In genomic region chrX:79162076-79162475, GRCh38 we compare ENCODE assay signal across 14 cellular contexts. TPM values are rescaled to one million over a fixed set of nuclear protein-coding genes. Genes with fewer than 3 reads are reported as not detected.
DNase-seq lines count a peak whose midpoint lies in the region; ATAC-seq and TF ChIP-seq lines count a peak whose summit lies in the region.
"Had no signal": no experiment of that assay in that cellular context is flagged by ENCODE, and none has a peak within 500 bp of the region (broad histone marks: within the 10 kb centered on the region; RNA-seq: fewer than 3 reads in every experiment).

No MANE protein-coding gene starts in this region.

- ATAC-seq in heart left ventricle (peak in 1 of 4 donors; percentile 54), Right ventricle myocardium superior (ENCODE audit: poor library complexity) (no peak), HG03342 (IDR thresholded peaks at IDR 0.05; ENCODE audit: unreplicated experiment) (no peak)
- no peak for ATAC-seq in activated T-helper 17 cell treated with anti-CD3 and anti-CD28 coated beads, Interleukin-2, amount 50 U/mL, for 72 hours (replicated peaks)
- ATAC-seq in stimulated activated memory B cell treated with anti-CD40 and anti-IgM and Interleukin-4, amounts not matched to agents 10 μg/mL and 1 μg/mL and 100 μg/mL, for 72 hours, result no peak
- ATAC-seq: left lobe of liver had no signal

- peaks cover 0 to 16% (median 0%) of the 10 kb centered on the region in 12 donors for H3K4me1 ChIP-seq in heart left ventricle
- H3K4me1 ChIP-seq: BE2C had no signal

- no peaks in the 10 kb centered on the region for H3K27me3 Mint-ChIP-seq in activated T-helper 17 cell treated with anti-CD3 and anti-CD28 coated beads, Interleukin-2, amount 50 U/mL, for 72 hours
- no peaks in the 10 kb centered on the region for H3K27me3 Mint-ChIP-seq in stimulated activated memory B cell treated with anti-CD40 and anti-IgM and Interleukin-4, amounts not matched to agents 10 μg/mL and 1 μg/mL and 100 μg/mL, for 72 hours

- no peaks in the 10 kb centered on the region for H3K27me3 ChIP-seq in heart left ventricle
- H3K27me3 ChIP-seq: BE2C, hepatocyte had no signal

- peak overlapping the region; percentile 99 for H3K4me3 Mint-ChIP-seq in activated T-helper 17 cell treated with anti-CD3 and anti-CD28 coated beads, Interleukin-2, amount 50 U/mL, for 72 hours
- H3K4me3 Mint-ChIP-seq in stimulated activated memory B cell treated with anti-CD40 and anti-IgM and Interleukin-4, amounts not matched to agents 10 μg/mL and 1 μg/mL and 100 μg/mL, for 72 hours, result peak overlapping the region; percentile 79
- H3K4me3 Mint-ChIP-seq: nephron had no signal

- no peaks in the 10 kb centered on the region for H3K9me3 ChIP-seq in heart left ventricle
- H3K9me3 ChIP-seq: BE2C had no signal

- WGBS in heart left ventricle, 4 donors, result 11 to 28% (median 22%) methylated on average over 1 of the region's 1 CpG

- H3K4me1 Mint-ChIP-seq in activated T-helper 17 cell treated with anti-CD3 and anti-CD28 coated beads, Interleukin-2, amount 50 U/mL, for 72 hours, result peaks cover 22% of the 10 kb centered on the region
- H3K4me1 Mint-ChIP-seq in stimulated activated memory B cell treated with anti-CD40 and anti-IgM and Interleukin-4, amounts not matched to agents 10 μg/mL and 1 μg/mL and 100 μg/mL, for 72 hours, result peaks cover 33% of the 10 kb centered on the region
- H3K4me1 Mint-ChIP-seq: nephron had no signal

- TF ChIP-seq CTCF in heart left ventricle (IDR thresholded peaks at IDR 0.05), result no peak

- H3K36me3 Mint-ChIP-seq in activated T-helper 17 cell treated with anti-CD3 and anti-CD28 coated beads, Interleukin-2, amount 50 U/mL, for 72 hours (ENCODE audit: low read depth), result peaks cover 49% of the 10 kb centered on the region
- H3K36me3 Mint-ChIP-seq in stimulated activated memory B cell treated with anti-CD40 and anti-IgM and Interleukin-4, amounts not matched to agents 10 μg/mL and 1 μg/mL and 100 μg/mL, for 72 hours, result peaks cover 17% of the 10 kb centered on the region

- no peak for TF ChIP-seq POLR2A in heart left ventricle (IDR thresholded peaks at IDR 0.05)

- DNase-seq in heart left ventricle (peak in 1 of 5 donors; percentile 6), Right ventricle myocardium superior (no peak), NCI-H226 (no peak), DMS79 treated with DMSO at 0.1 percent for 48 hours (lab: John Stamatoyannopoulos, UW) (no peak)
- no peak for DNase-seq in Jurkat, Clone E6-1 (ENCODE audit: low read depth, low spot score)
- DNase-seq: amniotic stem cell, BE2C, NCI-H446 treated with DMSO at 0.1 percent for 48 hours had no signal

- H3K9me3 Mint-ChIP-seq in activated T-helper 17 cell treated with anti-CD3 and anti-CD28 coated beads, Interleukin-2, amount 50 U/mL, for 72 hours, result no peaks in the 10 kb centered on the region
- no peaks in the 10 kb centered on the region for H3K9me3 Mint-ChIP-seq in stimulated activated memory B cell treated with anti-CD40 and anti-IgM and Interleukin-4, amounts not matched to agents 10 μg/mL and 1 μg/mL and 100 μg/mL, for 72 hours
- H3K9me3 Mint-ChIP-seq: nephron had no signal

- H3K36me3 ChIP-seq in heart left ventricle, result no peaks in the 10 kb centered on the region
- H3K36me3 ChIP-seq: BE2C had no signal

- H3K4me3 ChIP-seq in heart left ventricle, result peak overlapping the region in 7 of 12 donors; percentile 14 to 41 (median 26)
- H3K4me3 ChIP-seq in Jurkat, Clone E6-1 (ENCODE audit: low read length), result peak overlapping the region; percentile 1; the same call in 1 of the 2 replicates
- H3K4me3 ChIP-seq: hepatocyte had no signal

- intact Hi-C loops in heart left ventricle (cut with DNase I), result loop anchor here in 1 of 10 donors (10.0 kb wide), 1 partner anchor 103 kb away; no protein-coding TSS in a partner anchor
- intact Hi-C loops in Right ventricle myocardium superior (cut with DNase I), result no loop called here

- peak overlapping the region; percentile 98 for H3K27ac Mint-ChIP-seq in activated T-helper 17 cell treated with anti-CD3 and anti-CD28 coated beads, Interleukin-2, amount 50 U/mL, for 72 hours
- H3K27ac Mint-ChIP-seq in stimulated activated memory B cell treated with anti-CD40 and anti-IgM and Interleukin-4, amounts not matched to agents 10 μg/mL and 1 μg/mL and 100 μg/mL, for 72 hours, result peak overlapping the region; percentile 92
- H3K27ac Mint-ChIP-seq: nephron had no signal

- peak overlapping the region in 6 of 12 donors; percentile 19 to 62 (median 36) for H3K27ac ChIP-seq in heart left ventricle
- H3K27ac ChIP-seq: hepatocyte had no signal

RNA-seq across cellular contexts. Expression of gene GPR174, which starts 17.6 kb away (rescaled TPM):
- 1 to 10 TPM in 2 of 9 donors, under 1 TPM in 7; 0.07 to 2.3 (median 0.21) TPM for total RNA-seq in heart left ventricle
- polyA plus RNA-seq in heart left ventricle, result under 1 TPM; 0.04 to 0.06 TPM
- 0.11 TPM for total RNA-seq in Right ventricle myocardium superior
- polyA plus RNA-seq in Jurkat, Clone E6-1 (2012; ENCODE audit: insufficient read depth, insufficient read length), result 29.5 TPM
- 10 to 100 TPM in 1 of 2 donors, 1 to 10 TPM in 1; 8.6 to 21.3 TPM for total RNA-seq in activated T-helper 17 cell treated with anti-CD3 and anti-CD28 coated beads, Interleukin-2, amount 50 U/mL, for 72 hours
- total RNA-seq: hepatocyte had no signal
- polyA plus RNA-seq: hepatocyte had no signal
